Comparison of ENCODE assay signal across 12 cellular contexts in genomic region chr11:60389279-60389910, GRCh38. TPM values are rescaled to one million over a fixed set of nuclear protein-coding genes. Genes with fewer than 3 reads are reported as not detected.
A peak's percentile ranks its signal among the peaks of the same experiment; 100 is the strongest.
DNase-seq lines count a peak whose midpoint lies in the region; ATAC-seq and TF ChIP-seq lines count a peak whose summit lies in the region.
"Had no signal": no experiment of that assay in that cellular context is flagged by ENCODE, and none has a peak within 500 bp of the region (broad histone marks: within the 10 kb centered on the region; RNA-seq: fewer than 3 reads in every experiment).

No MANE protein-coding gene starts in this region.

- H3K27ac ChIP-seq in caudate nucleus (ENCODE audit: low read depth, low read length), result no peak overlapping the region

- H3K27ac Mint-ChIP-seq in memory B cell (peak overlapping the region; percentile 98), MCF 10A (ENCODE audit: low read depth, unreplicated experiment) (no peak overlapping the region), immature natural killer cell (no peak overlapping the region)

- CTCF ChIA-PET in MCF 10A (lab: Yijun Ruan, JAX), result no interaction called here

- TF ChIP-seq CTCF in MCF 10A (IDR thresholded peaks at IDR 0.05; ENCODE audit: unreplicated experiment), result no peak

- H3K4me1 Mint-ChIP-seq in memory B cell, result peaks cover 34% of the 10 kb centered on the region
- H3K4me1 Mint-ChIP-seq in MCF 10A (ENCODE audit: insufficient read depth, unreplicated experiment), result no peaks in the 10 kb centered on the region
- no peaks in the 10 kb centered on the region for H3K4me1 Mint-ChIP-seq in immature natural killer cell

- H3K36me3 Mint-ChIP-seq in memory B cell (peaks cover 21% of the 10 kb centered on the region), MCF 10A (ENCODE audit: insufficient read depth, unreplicated experiment) (no peaks in the 10 kb centered on the region), immature natural killer cell (no peaks in the 10 kb centered on the region)

- peak; percentile 59 for DNase-seq in KG1 (lab: John Stamatoyannopoulos, UW)
- DNase-seq in memory B cell (ENCODE audit: low spot score in 2 of 2), result peak; percentile 56 to 72
- no peak for DNase-seq in stimulated activated CD8-positive, alpha-beta memory T cell treated with anti-CD3 and anti-CD28 coated beads, Interleukin-4, amount 100 ng/mL, for 48 hours
- no peak for DNase-seq in caudate nucleus (lab: John Stamatoyannopoulos, UW)
- DNase-seq in MCF 10A (ENCODE audit: unreplicated experiment), result no peak
- DNase-seq in immature natural killer cell, result no peak
- DNase-seq: NCI-H82 had no signal

- BruUV-seq in MCF 10A (replicated peaks; lab: Mats Ljungman, UMichigan), result no TSS peak

- ATAC-seq in GM18870 (IDR thresholded peaks at IDR 0.05; ENCODE audit: unreplicated experiment) (peak; percentile 89), HG02623 (IDR thresholded peaks at IDR 0.05; ENCODE audit: unreplicated experiment) (peak; percentile 90), memory B cell (ENCODE audit: low read depth) (peak; percentile 95)

- no peaks in the 10 kb centered on the region for H3K27me3 Mint-ChIP-seq in memory B cell
- peaks cover 8% of the 10 kb centered on the region for H3K27me3 Mint-ChIP-seq in MCF 10A (ENCODE audit: insufficient read depth, unreplicated experiment)
- H3K27me3 Mint-ChIP-seq in immature natural killer cell (ENCODE audit: low read depth in 3 of 3), result no peaks in the 10 kb centered on the region

- POLR2A ChIA-PET in MCF 10A (lab: Yijun Ruan, JAX), result no interaction called here

- H3K9me3 Mint-ChIP-seq in memory B cell, result peaks cover 3% of the 10 kb centered on the region
- peaks cover 8% of the 10 kb centered on the region for H3K9me3 Mint-ChIP-seq in MCF 10A (ENCODE audit: unreplicated experiment)
- no peaks in the 10 kb centered on the region for H3K9me3 Mint-ChIP-seq in immature natural killer cell

- intact Hi-C loops in MCF 10A (cut with micrococcal nuclease), result no loop called here

- peak overlapping the region; percentile 22 for H3K4me3 Mint-ChIP-seq in memory B cell
- no peak overlapping the region for H3K4me3 Mint-ChIP-seq in MCF 10A (ENCODE audit: unreplicated experiment)
- no peak overlapping the region for H3K4me3 Mint-ChIP-seq in immature natural killer cell

RNA-seq across cellular contexts. Expression of gene MS4A14, which starts 6.9 kb away (rescaled TPM):
- total RNA-seq in MCF 10A (2022), result not detected in 2 replicates
- not detected for polyA plus RNA-seq in immature natural killer cell
- total RNA-seq: fibroblast of lung, osteoblast had no signal
- polyA plus RNA-seq: fibroblast of lung had no signal

RNA-seq across cellular contexts. Expression of gene MS4A7, which starts 11.1 kb away (rescaled TPM):
- total RNA-seq in MCF 10A (2022), result not detected in 2 replicates
- 1 to 10 TPM; 1.0 to 7.1 (median 2.6) TPM for polyA plus RNA-seq in immature natural killer cell
- total RNA-seq: fibroblast of lung had no signal
- polyA plus RNA-seq: fibroblast of lung had no signal

RNA-seq across cellular contexts. Expression of gene MS4A5, which starts 40.0 kb away (rescaled TPM):
- not detected in 2 replicates for total RNA-seq in MCF 10A (2022)
- not detected for polyA plus RNA-seq in immature natural killer cell
- total RNA-seq: fibroblast of lung, osteoblast, subcutaneous adipose tissue had no signal
- polyA plus RNA-seq: fibroblast of lung had no signal

Comparison
In these comparisons a context has a peak if more than half of its experiments do, and no peak if none do; other contexts are left out.
1. DNase-seq: peak in KG1 (single experiment) and memory B cell (2 of 2); none in stimulated activated CD8-positive, alpha-beta memory T cell treated with anti-CD3 and anti-CD28 coated beads, Interleukin-4, amount 100 ng/mL, for 48 hours (single experiment), caudate nucleus (0 of 61), MCF 10A (single experiment) and immature natural killer cell (0 of 3).
2. Peak in every context shown above with its lines, with median percentiles within 50 percentile points of each other: ATAC-seq.